ENCODE assay signal across 11 cellular contexts in genomic region chr2:150425121-150425559, GRCh38.
DNase-seq lines count a peak whose midpoint lies in the region; ATAC-seq and TF ChIP-seq lines count a peak whose summit lies in the region.
"Had no signal": no experiment of that assay in that cellular context is flagged by ENCODE, and none has a peak within 500 bp of the region (broad histone marks: within the 10 kb centered on the region; RNA-seq: fewer than 3 reads in every experiment).

No MANE protein-coding gene starts in this region.

- ATAC-seq in HG03108 (IDR thresholded peaks at IDR 0.05; ENCODE audit: unreplicated experiment) (no peak), GM21825 (IDR thresholded peaks at IDR 0.05; ENCODE audit: unreplicated experiment) (no peak)
- ATAC-seq: stimulated activated naive B cell treated with anti-CD40 and anti-IgM and Interleukin-4, amounts not matched to agents 10 μg/mL and 1 μg/mL and 100 μg/mL, for 72 hours had no signal

- TF ChIP-seq CTCF in WERI-Rb-1 (IDR thresholded peaks at IDR 0.05; ENCODE audit: low read depth, low read length) (no peak), fibroblast of the aortic adventitia (IDR thresholded peaks at IDR 0.05; ENCODE audit: insufficient read depth, low read length) (peak; percentile 24)

- H3K27me3 ChIP-seq in WERI-Rb-1 (ENCODE audit: insufficient read depth, low read depth, severe bottlenecking): no peaks in the 10 kb centered on the region

- H3K36me3 ChIP-seq in WERI-Rb-1: no peaks in the 10 kb centered on the region

- H3K9me3 ChIP-seq in WERI-Rb-1 (ENCODE audit: severe bottlenecking): no peaks in the 10 kb centered on the region

- DNase-seq in Ammon's horn (ENCODE audit: low spot score) (peak; percentile 29), WERI-Rb-1 (peak; percentile 23), fibroblast of the aortic adventitia (ENCODE audit: low read depth) (no peak), lung microvascular endothelial cell (ENCODE audit: low read depth in 2 of 2) (peak; percentile 33 to 55), NCI-H1092 (lab: John Stamatoyannopoulos, UW) (no peak), DMS79 (lab: John Stamatoyannopoulos, UW) (no peak)
- DNase-seq: KG1; NCI-H2081 treated with DMSO at 0.1 percent for 48 hours; stimulated activated naive B cell treated with anti-CD40 and anti-IgM and Interleukin-4, amounts not matched to agents 10 μg/mL and 1 μg/mL and 100 μg/mL, for 72 hours had no signal

- no peak overlapping the region for H3K27ac ChIP-seq in WERI-Rb-1

- no peak overlapping the region for H3K4me3 ChIP-seq in WERI-Rb-1 (ENCODE audit: low read depth, low read length)
- H3K4me3 ChIP-seq in fibroblast of the aortic adventitia (ENCODE audit: low read depth, low read length): no peak overlapping the region

Comparison
In these comparisons a context has a peak if more than half of its experiments do, and no peak if none do; other contexts are left out.
1. DNase-seq: peak in Ammon's horn (single experiment), WERI-Rb-1 (single experiment) and lung microvascular endothelial cell (2 of 2); none in fibroblast of the aortic adventitia (single experiment), NCI-H1092 (single experiment) and DMS79 (single experiment).